ENCODE assay signal across 18 cellular contexts in the genomic region with DNA sequence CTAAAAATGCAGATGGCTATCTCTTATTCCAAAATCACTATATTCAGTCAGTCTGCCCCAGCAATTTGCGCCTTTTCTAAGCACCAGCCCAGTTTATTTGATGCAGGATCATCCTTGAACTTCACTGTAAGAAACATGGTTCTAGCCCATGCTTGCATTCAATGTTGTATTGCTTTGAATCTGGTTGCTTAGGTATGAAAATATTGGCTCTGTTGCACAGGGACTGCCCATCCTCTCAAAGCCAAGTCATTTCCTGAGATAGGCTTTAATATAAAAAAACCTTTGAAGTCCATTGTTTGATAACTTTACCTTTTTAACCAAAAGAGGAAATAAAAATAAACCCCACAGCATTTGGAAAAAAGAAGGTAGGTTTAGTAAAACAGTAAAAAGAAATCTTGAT.
DNase-seq lines count a peak whose midpoint lies in the region; ATAC-seq and TF ChIP-seq lines count a peak whose summit lies in the region.
"Had no signal": no experiment of that assay in that cellular context is flagged by ENCODE, and none has a peak within 500 bp of the region (broad histone marks: within the 10 kb centered on the region; RNA-seq: fewer than 3 reads in every experiment).

No MANE protein-coding gene starts in this region.

- no peaks in the 10 kb centered on the region for H3K4me1 Mint-ChIP-seq in activated T-helper 2 cell treated with anti-CD3 and anti-CD28 coated beads, Interferon-gamma antibody, Interleukin-2, Interleukin-4, amounts not matched to agents 10 μg/mL and 5 μg/mL and 100 μg/mL, durations not matched to agents 14 hours and 24 hours and 36 hours (ENCODE audit: low read depth)
- H3K4me1 Mint-ChIP-seq: IgD-negative memory B cell had no signal

- no peaks in the 10 kb centered on the region for H3K9me3 Mint-ChIP-seq in activated T-helper 2 cell treated with anti-CD3 and anti-CD28 coated beads, Interferon-gamma antibody, Interleukin-2, Interleukin-4, amounts not matched to agents 10 μg/mL and 5 μg/mL and 100 μg/mL, durations not matched to agents 14 hours and 24 hours and 36 hours
- H3K9me3 Mint-ChIP-seq: HFFc6 had no signal

- in situ Hi-C loops in GM13976 (cut with MboI; ENCODE audit: low sequenced_read_pairs, unreplicated experiment), result no loop called here

- no peaks in the 10 kb centered on the region for H3K27me3 ChIP-seq in heart right ventricle
- H3K27me3 ChIP-seq: BLaER1 had no signal

- H3K4me3 Mint-ChIP-seq in activated T-helper 2 cell treated with anti-CD3 and anti-CD28 coated beads, Interferon-gamma antibody, Interleukin-2, Interleukin-4, amounts not matched to agents 10 μg/mL and 5 μg/mL and 100 μg/mL, durations not matched to agents 14 hours and 24 hours and 36 hours (ENCODE audit: low read depth), result no peak overlapping the region
- H3K4me3 Mint-ChIP-seq: HFFc6, IgD-negative memory B cell had no signal

- no peak overlapping the region for H3K4me3 ChIP-seq in heart right ventricle
- no peak overlapping the region for H3K4me3 ChIP-seq in fibroblast of pulmonary artery (replicated peaks; ENCODE audit: low read depth, low read length)
- H3K4me3 ChIP-seq: BLaER1 had no signal

- H3K27me3 Mint-ChIP-seq in activated T-helper 2 cell treated with anti-CD3 and anti-CD28 coated beads, Interferon-gamma antibody, Interleukin-2, Interleukin-4, amounts not matched to agents 10 μg/mL and 5 μg/mL and 100 μg/mL, durations not matched to agents 14 hours and 24 hours and 36 hours (ENCODE audit: low read depth), result peaks cover 8% of the 10 kb centered on the region

- no peak overlapping the region for H3K27ac Mint-ChIP-seq in activated T-helper 2 cell treated with anti-CD3 and anti-CD28 coated beads, Interferon-gamma antibody, Interleukin-2, Interleukin-4, amounts not matched to agents 10 μg/mL and 5 μg/mL and 100 μg/mL, durations not matched to agents 14 hours and 24 hours and 36 hours
- H3K27ac Mint-ChIP-seq: HFFc6, IgD-negative memory B cell had no signal

- H3K36me3 Mint-ChIP-seq in activated T-helper 2 cell treated with anti-CD3 and anti-CD28 coated beads, Interferon-gamma antibody, Interleukin-2, Interleukin-4, amounts not matched to agents 10 μg/mL and 5 μg/mL and 100 μg/mL, durations not matched to agents 14 hours and 24 hours and 36 hours (ENCODE audit: low read depth), result no peaks in the 10 kb centered on the region
- H3K36me3 Mint-ChIP-seq: IgD-negative memory B cell had no signal

- intact Hi-C loops in heart right ventricle (cut with DNase I) (no loop called here), cardiac septum (cut with DNase I) (loop anchor here (5.0 kb wide), 1 partner anchor 264 kb away; no protein-coding TSS in a partner anchor)
- intact Hi-C loops in activated T-helper 2 cell treated with anti-CD3 and anti-CD28 coated beads, Interferon-gamma antibody, Interleukin-2, Interleukin-4, amounts not matched to agents 10 μg/mL and 5 μg/mL and 100 μg/mL, durations not matched to agents 14 hours and 24 hours and 36 hours (cut with micrococcal nuclease), result no loop called here

- 76 to 79% methylated on average over 1 of the region's 1 CpG for WGBS in heart right ventricle, 2 donors

- no peaks in the 10 kb centered on the region for H3K36me3 ChIP-seq in heart right ventricle
- H3K36me3 ChIP-seq: BLaER1 had no signal

- H3K4me1 ChIP-seq in heart right ventricle, result peaks cover 0 to 16% (median 0%) of the 10 kb centered on the region in 9 donors
- H3K4me1 ChIP-seq: BLaER1 had no signal

- TF ChIP-seq CTCF in heart right ventricle (IDR thresholded peaks at IDR 0.05) (no peak), fibroblast of pulmonary artery (IDR thresholded peaks at IDR 0.05; ENCODE audit: low read length, missing control alignments) (no peak), GM13976 (IDR thresholded peaks at IDR 0.05; ENCODE audit: borderline replicate concordance, control extremely low read depth, extremely low read depth, insufficient read depth, missing control alignments) (no peak)

- H3K9me3 ChIP-seq in heart right ventricle, result no peaks in the 10 kb centered on the region
- H3K9me3 ChIP-seq: BLaER1, Caco-2 had no signal

- DNase-seq in heart right ventricle, result peak in 1 of 2 donors; percentile 8
- DNase-seq in cardiac septum (ENCODE audit: low spot score), result no peak
- peak; percentile 28 for DNase-seq in dermis blood vessel endothelial cell
- DNase-seq in fibroblast of pulmonary artery (ENCODE audit: low read depth), result peak; percentile 11
- no peak for DNase-seq in activated T-helper 2 cell treated with anti-CD3 and anti-CD28 coated beads, Interferon-gamma antibody, Interleukin-2, Interleukin-4, amounts not matched to agents 10 μg/mL and 5 μg/mL and 100 μg/mL, durations not matched to agents 14 hours and 24 hours and 36 hours (ENCODE audit: low spot score)
- DNase-seq in T-helper 2 cell, result no peak
- DNase-seq in GM13976 (ENCODE audit: low spot score), result no peak
- DNase-seq: 8988T, Caco-2, DMS79 treated with DMSO at 0.1 percent for 48 hours, GF-D8, GOT3, H7, HFFc6 had no signal

- ATAC-seq in heart right ventricle, result peak in 6 of 8 donors; percentile 37 to 73 (median 62)
- ATAC-seq: HCT116, HepG2 had no signal

- no peak overlapping the region for H3K27ac ChIP-seq in heart right ventricle
- H3K27ac ChIP-seq: BLaER1 had no signal

Comparison
In these comparisons a context has a peak if more than half of its experiments do, and no peak if none do; other contexts are left out.
1. DNase-seq: peak in dermis blood vessel endothelial cell (single experiment) and fibroblast of pulmonary artery (single experiment); none in cardiac septum (single experiment), activated T-helper 2 cell treated with anti-CD3 and anti-CD28 coated beads, Interferon-gamma antibody, Interleukin-2, Interleukin-4, amounts not matched to agents 10 μg/mL and 5 μg/mL and 100 μg/mL, durations not matched to agents 14 hours and 24 hours and 36 hours (single experiment), T-helper 2 cell (0 of 5) and GM13976 (single experiment).